ENCODE assay signal across 1 cellular context in the genomic region with DNA sequence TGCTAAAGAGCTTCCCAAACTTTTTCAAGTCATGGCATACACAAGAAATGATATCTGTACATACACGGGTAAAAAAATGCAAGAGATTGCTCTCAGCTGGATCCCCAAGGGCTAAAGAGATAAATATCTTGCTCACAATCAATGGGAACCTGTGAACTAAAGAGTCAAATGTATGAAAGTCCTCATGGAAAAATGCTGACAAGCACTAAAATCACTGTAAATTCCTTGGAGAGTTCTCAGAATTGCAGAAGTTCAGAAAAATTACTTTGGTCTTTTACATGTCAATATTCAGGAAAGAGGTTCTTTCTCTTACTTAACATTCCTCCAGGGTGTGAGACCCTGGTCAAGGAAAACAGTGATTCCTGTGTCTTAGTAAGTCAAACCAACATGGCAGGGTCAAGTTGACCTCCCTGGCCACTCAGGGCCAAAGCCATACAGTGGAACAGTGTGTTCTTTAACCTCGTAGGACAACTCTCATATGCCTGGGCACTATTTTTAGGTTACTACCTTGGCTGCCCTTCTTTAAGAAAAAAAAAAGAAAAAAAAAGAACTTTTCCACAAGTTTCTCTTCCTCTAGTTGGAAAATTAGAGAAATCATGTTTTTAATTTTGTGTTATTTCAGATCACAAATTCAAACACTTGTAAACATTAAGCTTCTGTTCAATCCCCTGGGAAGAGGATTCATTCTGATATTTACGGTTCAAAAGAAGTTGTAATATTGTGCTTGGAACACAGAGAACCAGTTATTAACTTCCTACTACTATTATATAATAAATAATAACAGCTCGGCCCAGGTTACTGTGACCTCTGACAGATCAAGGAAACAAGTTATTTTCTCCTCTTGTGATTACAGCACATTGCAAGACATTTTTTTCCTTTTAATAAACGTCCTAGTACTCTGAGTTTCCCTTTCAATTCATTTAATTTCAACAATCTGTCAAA.
TF ChIP-seq lines count a peak whose summit lies in the region.

No MANE protein-coding gene starts in this region.

TF ChIP-seq in SK-N-SH, 30 proteins besides CTCF, POLR2A, EP300 and RAD21 (continued from another document):
- TF ChIP-seq USF2 (IDR thresholded peaks at IDR 0.05; ENCODE audit: borderline replicate concordance, low read depth, low read length) = no peak
- TF ChIP-seq FOSL2 (IDR thresholded peaks at IDR 0.05; ENCODE audit: borderline replicate concordance, low read depth) = no peak
